ENCODE assay signal across 1 cellular context in the genomic region with DNA sequence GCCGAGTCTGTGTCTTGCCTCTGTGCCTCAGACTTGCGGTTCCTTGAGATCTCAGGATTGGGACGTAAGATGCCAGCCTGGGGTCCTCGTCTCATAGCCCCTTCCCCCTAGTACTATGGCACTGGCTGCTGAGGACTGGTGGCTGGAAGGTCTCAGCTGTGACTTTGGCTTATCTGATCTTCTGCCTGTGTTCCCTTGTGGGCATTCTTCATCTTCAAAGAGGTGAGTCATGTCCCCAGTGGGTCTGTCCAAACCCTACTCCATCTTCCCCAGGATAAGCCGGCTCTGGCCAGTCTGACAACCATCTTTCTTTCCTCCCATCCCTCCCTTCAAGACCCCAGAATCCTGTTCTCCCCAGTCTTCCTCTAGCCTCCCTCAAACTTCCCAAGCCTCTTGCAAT.
A peak's percentile ranks its signal among the peaks of the same experiment; 100 is the strongest.
TF ChIP-seq lines count a peak whose summit lies in the region.

No MANE protein-coding gene starts in this region.

TF ChIP-seq in K562, 482 proteins besides CTCF, POLR2A, EP300 and RAD21:
- no peak for TF ChIP-seq ZNF668 (CRISPR knock-in tag; IDR thresholded peaks at IDR 0.05)
- TF ChIP-seq JUN (IDR thresholded peaks at IDR 0.05; ENCODE audit: borderline replicate concordance, low read depth, low read length), result peak; percentile 61; the same call in 1 of the 2 replicates
- no peak for TF ChIP-seq JUN (CRISPR knock-in tag; IDR thresholded peaks at IDR 0.05; ENCODE audit: borderline replicate concordance)
- TF ChIP-seq SNIP1 (IDR thresholded peaks at IDR 0.05; ENCODE audit: low read depth), result no peak
- peak; percentile 80 for TF ChIP-seq TFAP4 (CRISPR knock-in tag; IDR thresholded peaks at IDR 0.05; ENCODE audit: borderline replicate concordance)
- peak; percentile 44; the same call in 1 of the 2 replicates for TF ChIP-seq SMARCA4 (IDR thresholded peaks at IDR 0.05)
- TF ChIP-seq JUND (IDR thresholded peaks at IDR 0.05; ENCODE audit: borderline replicate concordance, low read depth, low read length), result peak; percentile 78
- peak; percentile 43; the same call in 1 of the 3 replicates for TF ChIP-seq JUND (tag; IDR thresholded peaks at IDR 0.05; ENCODE audit: borderline replicate concordance, low read depth, low read length)
- peak; percentile 38 for TF ChIP-seq PRDM10 (IDR thresholded peaks at IDR 0.05; ENCODE audit: partially characterized antibody)
- TF ChIP-seq EHMT2 (IDR thresholded peaks at IDR 0.05), result 0 out of 2 replicates have a peak, but pooled peaks have one; percentile 44
- TF ChIP-seq, protein P1, sequence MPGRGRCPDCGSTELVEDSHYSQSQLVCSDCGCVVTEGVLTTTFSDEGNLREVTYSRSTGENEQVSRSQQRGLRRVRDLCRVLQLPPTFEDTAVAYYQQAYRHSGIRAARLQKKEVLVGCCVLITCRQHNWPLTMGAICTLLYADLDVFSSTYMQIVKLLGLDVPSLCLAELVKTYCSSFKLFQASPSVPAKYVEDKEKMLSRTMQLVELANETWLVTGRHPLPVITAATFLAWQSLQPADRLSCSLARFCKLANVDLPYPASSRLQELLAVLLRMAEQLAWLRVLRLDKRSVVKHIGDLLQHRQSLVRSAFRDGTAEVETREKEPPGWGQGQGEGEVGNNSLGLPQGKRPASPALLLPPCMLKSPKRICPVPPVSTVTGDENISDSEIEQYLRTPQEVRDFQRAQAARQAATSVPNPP (IDR thresholded peaks at IDR 0.05; ENCODE audit: borderline replicate concordance, insufficient read depth, insufficient read length), result no peak
- no peak for TF ChIP-seq TARDBP (IDR thresholded peaks at IDR 0.05)
- 0 out of 2 replicates have a peak, but pooled peaks have one; percentile 18 for TF ChIP-seq NFE2 (IDR thresholded peaks at IDR 0.05; ENCODE audit: low read depth)
- TF ChIP-seq MEIS2 (IDR thresholded peaks at IDR 0.05; ENCODE audit: partially characterized antibody), result peak; percentile 13
- peak; percentile 65 for TF ChIP-seq FOSL1 (tag; conservative IDR thresholded peaks at IDR 0.05)
- no peak for TF ChIP-seq SMAD2 (IDR thresholded peaks at IDR 0.05; ENCODE audit: low read depth, low read length)
- 0 out of 2 replicates have a peak, but pooled peaks have one; percentile 26 for TF ChIP-seq MEF2D (tag; conservative IDR thresholded peaks at IDR 0.05; ENCODE audit: low read depth)
- TF ChIP-seq, protein P2, sequence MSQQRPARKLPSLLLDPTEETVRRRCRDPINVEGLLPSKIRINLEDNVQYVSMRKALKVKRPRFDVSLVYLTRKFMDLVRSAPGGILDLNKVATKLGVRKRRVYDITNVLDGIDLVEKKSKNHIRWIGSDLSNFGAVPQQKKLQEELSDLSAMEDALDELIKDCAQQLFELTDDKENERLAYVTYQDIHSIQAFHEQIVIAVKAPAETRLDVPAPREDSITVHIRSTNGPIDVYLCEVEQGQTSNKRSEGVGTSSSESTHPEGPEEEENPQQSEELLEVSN (IDR thresholded peaks at IDR 0.05; ENCODE audit: borderline replicate concordance in 1 of 2, extremely low read depth in 1 of 2, insufficient read depth in 1 of 2, insufficient read length in 1 of 2, low read depth in 1 of 2, low read length in 1 of 2, poor library complexity in 1 of 2, severe bottlenecking in 1 of 2), result no peak
- peak in 1 of 2 experiments; percentile 21; a peak in 1 of 4 replicates for TF ChIP-seq RCOR1 (IDR thresholded peaks at IDR 0.05; ENCODE audit: borderline replicate concordance in 1 of 2, low read depth in 2 of 2, low read length in 2 of 2)
- TF ChIP-seq, protein P3, sequence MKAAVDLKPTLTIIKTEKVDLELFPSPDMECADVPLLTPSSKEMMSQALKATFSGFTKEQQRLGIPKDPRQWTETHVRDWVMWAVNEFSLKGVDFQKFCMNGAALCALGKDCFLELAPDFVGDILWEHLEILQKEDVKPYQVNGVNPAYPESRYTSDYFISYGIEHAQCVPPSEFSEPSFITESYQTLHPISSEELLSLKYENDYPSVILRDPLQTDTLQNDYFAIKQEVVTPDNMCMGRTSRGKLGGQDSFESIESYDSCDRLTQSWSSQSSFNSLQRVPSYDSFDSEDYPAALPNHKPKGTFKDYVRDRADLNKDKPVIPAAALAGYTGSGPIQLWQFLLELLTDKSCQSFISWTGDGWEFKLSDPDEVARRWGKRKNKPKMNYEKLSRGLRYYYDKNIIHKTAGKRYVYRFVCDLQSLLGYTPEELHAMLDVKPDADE (conservative IDR thresholded peaks at IDR 0.05; ENCODE audit: control insufficient read depth, low read depth, low read length), result no peak
- TF ChIP-seq, protein P4, sequence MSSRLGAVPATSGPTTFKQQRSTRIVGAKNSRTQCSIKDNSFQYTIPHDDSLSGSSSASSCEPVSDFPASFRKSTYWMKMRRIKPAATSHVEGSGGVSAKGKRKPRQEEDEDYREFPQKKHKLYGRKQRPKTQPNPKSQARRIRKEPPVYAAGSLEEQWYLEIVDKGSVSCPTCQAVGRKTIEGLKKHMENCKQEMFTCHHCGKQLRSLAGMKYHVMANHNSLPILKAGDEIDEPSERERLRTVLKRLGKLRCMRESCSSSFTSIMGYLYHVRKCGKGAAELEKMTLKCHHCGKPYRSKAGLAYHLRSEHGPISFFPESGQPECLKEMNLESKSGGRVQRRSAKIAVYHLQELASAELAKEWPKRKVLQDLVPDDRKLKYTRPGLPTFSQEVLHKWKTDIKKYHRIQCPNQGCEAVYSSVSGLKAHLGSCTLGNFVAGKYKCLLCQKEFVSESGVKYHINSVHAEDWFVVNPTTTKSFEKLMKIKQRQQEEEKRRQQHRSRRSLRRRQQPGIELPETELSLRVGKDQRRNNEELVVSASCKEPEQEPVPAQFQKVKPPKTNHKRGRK (tag; IDR thresholded peaks at IDR 0.05), result 0 out of 2 replicates have a peak, but pooled peaks have one; percentile 28
- TF ChIP-seq RBM22 (IDR thresholded peaks at IDR 0.05; ENCODE audit: low read depth, low read length, poor library complexity, severe bottlenecking), result no peak
- peak; percentile 63; the same call in 1 of the 2 replicates for TF ChIP-seq ATF3 (IDR thresholded peaks at IDR 0.05)
- no peak for TF ChIP-seq ATF3 (CRISPR knock-in tag; conservative IDR thresholded peaks at IDR 0.05)
TF ChIP-seq in K562: peak in this region for 13.
